ENCODE assay signal across 8 cellular contexts in genomic region chr18:79678665-79679551, GRCh38. TPM values are rescaled to one million over a fixed set of nuclear protein-coding genes. Genes with fewer than 3 reads are reported as not detected.
DNase-seq lines count a peak whose midpoint lies in the region; ATAC-seq, FAIRE-seq and TF ChIP-seq lines count a peak whose summit lies in the region.

No MANE protein-coding gene starts in this region.

- peaks cover 30 to 51% of the 10 kb centered on the region in 2 donors for H3K4me1 ChIP-seq in naive thymus-derived CD4-positive, alpha-beta T cell (ENCODE audit: control insufficient read depth in 2 of 2, insufficient read depth in 2 of 2, low read length in 2 of 2)

- H3K4me1 Mint-ChIP-seq in naive thymus-derived CD4-positive, alpha-beta T cell, result peaks cover 30 to 65% (median 59%) of the 10 kb centered on the region in 7 donors
- H3K4me1 Mint-ChIP-seq in stimulated activated memory B cell treated with anti-CD40 and anti-IgM and Interleukin-4, amounts not matched to agents 10 μg/mL and 1 μg/mL and 100 μg/mL, for 72 hours, result peaks cover 39% of the 10 kb centered on the region

- peaks cover 0 to 3% (median 0%) of the 10 kb centered on the region in 3 experiments for H3K9me3 ChIP-seq in naive thymus-derived CD4-positive, alpha-beta T cell (ENCODE audit: control insufficient read depth in 2 of 3, low read length in 3 of 3)

- H3K27ac Mint-ChIP-seq in naive thymus-derived CD4-positive, alpha-beta T cell, result peak overlapping the region; percentile 92 to 100 (median 99)
- peak overlapping the region; percentile 94 for H3K27ac Mint-ChIP-seq in stimulated activated memory B cell treated with anti-CD40 and anti-IgM and Interleukin-4, amounts not matched to agents 10 μg/mL and 1 μg/mL and 100 μg/mL, for 72 hours

- no peak for FAIRE-seq in H54 (lab: Jason Lieb, UNC)

- peak overlapping the region; percentile 82 for H3K4me3 ChIP-seq in fibroblast of mammary gland (ENCODE audit: control insufficient read depth, low read depth, low read length)
- H3K4me3 ChIP-seq in naive thymus-derived CD4-positive, alpha-beta T cell (ENCODE audit: low read length), result peak overlapping the region; percentile 94

- POLR2A ChIA-PET in RWPE1 (lab: Yijun Ruan, JAX; ENCODE audit: low non-redundant PET), result interaction anchor here (0.6 kb wide), 1 partner anchor 317 kb away, joined by 3 read pairs; no protein-coding TSS in a partner anchor
- POLR2A ChIA-PET in naive thymus-derived CD4-positive, alpha-beta T cell (lab: Charles Lee), result interaction anchor here (0.6 to 2.1 kb wide), 12 partner anchors 12 to 611 kb away, joined by 3 to 8 read pairs (median 4); partner anchors contain the start of genes ATP9B and RBFA

- ATAC-seq in naive thymus-derived CD4-positive, alpha-beta T cell, result peak; percentile 91
- peak; percentile 97 for ATAC-seq in stimulated activated memory B cell treated with anti-CD40 and anti-IgM and Interleukin-4, amounts not matched to agents 10 μg/mL and 1 μg/mL and 100 μg/mL, for 72 hours

- DNase-seq in ELF-1 (ENCODE audit: low read depth, low spot score) (peak; percentile 99), H54 (ENCODE audit: insufficient read length, low spot score) (peak; percentile 64), LoVo (ENCODE audit: low spot score) (peak; percentile 98), RWPE1 (ENCODE audit: low spot score) (peak; percentile 97), fibroblast of mammary gland (ENCODE audit: low read depth) (peak; percentile 98)
- DNase-seq in activated T-helper 9 cell treated with anti-CD3 and anti-CD28 coated beads, Interleukin-2, amount 50 U/mL, for 16 hours (ENCODE audit: low read depth), result peak; percentile 98
- DNase-seq in naive thymus-derived CD4-positive, alpha-beta T cell, result peak; percentile 94 to 99 (median 99)

- H3K27me3 Mint-ChIP-seq in naive thymus-derived CD4-positive, alpha-beta T cell, result peaks cover 0 to 3% (median 0%) of the 10 kb centered on the region in 5 donors
- no peaks in the 10 kb centered on the region for H3K27me3 Mint-ChIP-seq in stimulated activated memory B cell treated with anti-CD40 and anti-IgM and Interleukin-4, amounts not matched to agents 10 μg/mL and 1 μg/mL and 100 μg/mL, for 72 hours

- no peaks in the 10 kb centered on the region for H3K27me3 ChIP-seq in naive thymus-derived CD4-positive, alpha-beta T cell (ENCODE audit: control insufficient read depth in 2 of 2, insufficient read depth in 2 of 2, low read length in 2 of 2)

- peaks cover 0 to 37% (median 5%) of the 10 kb centered on the region in 5 donors for H3K36me3 Mint-ChIP-seq in naive thymus-derived CD4-positive, alpha-beta T cell
- peaks cover 9% of the 10 kb centered on the region for H3K36me3 Mint-ChIP-seq in stimulated activated memory B cell treated with anti-CD40 and anti-IgM and Interleukin-4, amounts not matched to agents 10 μg/mL and 1 μg/mL and 100 μg/mL, for 72 hours

- peak overlapping the region; percentile 95 for H3K27ac ChIP-seq in RWPE1
- H3K27ac ChIP-seq in naive thymus-derived CD4-positive, alpha-beta T cell (ENCODE audit: low read depth, low read length), result peak overlapping the region; percentile 96

- intact Hi-C loops in naive thymus-derived CD4-positive, alpha-beta T cell (cut with micrococcal nuclease), result loop anchor here (1.0 to 5.0 kb wide), 13 partner anchors 35 to 468 kb away; partner anchors contain the start of genes ADNP2 (in 2 of the 2), RBFA (in 2 of the 2), SLC66A2 (in 2 of the 2) and TXNL4A (in 2 of the 2)

- H3K9me3 Mint-ChIP-seq in naive thymus-derived CD4-positive, alpha-beta T cell, result peaks cover 0 to 7% (median 0%) of the 10 kb centered on the region in 11 donors
- no peaks in the 10 kb centered on the region for H3K9me3 Mint-ChIP-seq in stimulated activated memory B cell treated with anti-CD40 and anti-IgM and Interleukin-4, amounts not matched to agents 10 μg/mL and 1 μg/mL and 100 μg/mL, for 72 hours

- peaks cover 0 to 7% (median 0%) of the 10 kb centered on the region in 3 experiments for H3K36me3 ChIP-seq in naive thymus-derived CD4-positive, alpha-beta T cell (ENCODE audit: control insufficient read depth in 2 of 3, insufficient read depth in 3 of 3, low read length in 3 of 3)

- CTCF ChIA-PET in RWPE1 (lab: Yijun Ruan, JAX), result interaction anchor here (0.5 kb wide), 1 partner anchor 431 kb away, joined by 3 read pairs; no protein-coding TSS in a partner anchor
- CTCF ChIA-PET in naive thymus-derived CD4-positive, alpha-beta T cell (lab: Charles Lee), result no interaction called here

- TF ChIP-seq CTCF in RWPE1 (conservative IDR thresholded peaks at IDR 0.05; ENCODE audit: low read depth) (no peak), fibroblast of mammary gland (conservative IDR thresholded peaks at IDR 0.05; ENCODE audit: control insufficient read depth, insufficient read depth, low read depth, low read length) (no peak)

- H3K4me3 Mint-ChIP-seq in naive thymus-derived CD4-positive, alpha-beta T cell, result peak overlapping the region; percentile 85 to 99 (median 98)
- H3K4me3 Mint-ChIP-seq in stimulated activated memory B cell treated with anti-CD40 and anti-IgM and Interleukin-4, amounts not matched to agents 10 μg/mL and 1 μg/mL and 100 μg/mL, for 72 hours, result peak overlapping the region; percentile 94

- TF ChIP-seq POLR2A in H54 (IDR thresholded peaks at IDR 0.05; ENCODE audit: low read depth, low read length), result peak; percentile 43

RNA-seq across cellular contexts. Expression of gene CTDP1, which starts 0.7 kb away (rescaled TPM):
- total RNA-seq in naive thymus-derived CD4-positive, alpha-beta T cell, result 10 to 100 TPM; 38.8 to 75.3 (median 41.2) TPM
- polyA plus RNA-seq in naive thymus-derived CD4-positive, alpha-beta T cell, result 10 to 100 TPM; 11.6 to 30.6 TPM

Comparison
In these comparisons a context has a peak if more than half of its experiments do, and no peak if none do; other contexts are left out.
1. Peak in every context shown above with its lines: DNase-seq, ATAC-seq, H3K4me3 ChIP-seq and H3K27ac ChIP-seq.